In the genomic region with DNA sequence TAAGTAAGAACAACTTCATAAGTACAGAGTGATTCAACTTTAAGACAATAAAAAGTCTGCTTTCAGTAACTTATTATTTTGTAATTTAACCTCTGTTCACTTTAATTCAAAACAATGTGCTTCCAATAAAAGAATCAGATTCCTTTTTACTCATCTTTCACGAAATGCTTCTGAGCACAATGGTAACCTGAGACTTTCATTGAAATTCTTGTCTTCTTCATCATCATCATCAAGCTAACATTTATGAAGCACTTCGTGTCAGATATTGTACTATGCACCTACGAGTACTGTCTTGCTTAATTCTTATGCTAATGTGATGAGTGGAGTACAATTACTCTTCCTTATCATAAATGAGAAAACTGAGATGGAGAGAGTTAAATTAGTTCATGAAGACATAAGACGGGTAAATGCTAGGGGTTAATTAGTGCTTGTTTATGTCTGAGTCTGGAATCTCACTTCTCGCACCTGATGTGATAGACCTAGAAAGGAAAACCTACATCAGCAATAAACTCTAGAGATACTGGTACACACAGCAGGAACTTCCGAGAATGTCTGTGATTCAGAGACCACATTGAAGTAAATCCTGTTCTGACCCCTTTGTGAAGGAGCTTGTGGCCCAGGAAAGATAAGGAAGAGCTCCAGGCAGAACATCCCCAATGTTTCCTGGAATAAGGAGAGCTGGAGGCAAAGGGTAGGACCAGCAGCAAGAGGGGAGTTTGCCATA, we compare ENCODE assay signal across 1 cellular context.
TF ChIP-seq lines count a peak whose summit lies in the region.

No MANE protein-coding gene starts in this region.

TF ChIP-seq in GM23338, 12 proteins besides CTCF, POLR2A, EP300 and RAD21 (continued from another document):
- TF ChIP-seq, protein P1, sequence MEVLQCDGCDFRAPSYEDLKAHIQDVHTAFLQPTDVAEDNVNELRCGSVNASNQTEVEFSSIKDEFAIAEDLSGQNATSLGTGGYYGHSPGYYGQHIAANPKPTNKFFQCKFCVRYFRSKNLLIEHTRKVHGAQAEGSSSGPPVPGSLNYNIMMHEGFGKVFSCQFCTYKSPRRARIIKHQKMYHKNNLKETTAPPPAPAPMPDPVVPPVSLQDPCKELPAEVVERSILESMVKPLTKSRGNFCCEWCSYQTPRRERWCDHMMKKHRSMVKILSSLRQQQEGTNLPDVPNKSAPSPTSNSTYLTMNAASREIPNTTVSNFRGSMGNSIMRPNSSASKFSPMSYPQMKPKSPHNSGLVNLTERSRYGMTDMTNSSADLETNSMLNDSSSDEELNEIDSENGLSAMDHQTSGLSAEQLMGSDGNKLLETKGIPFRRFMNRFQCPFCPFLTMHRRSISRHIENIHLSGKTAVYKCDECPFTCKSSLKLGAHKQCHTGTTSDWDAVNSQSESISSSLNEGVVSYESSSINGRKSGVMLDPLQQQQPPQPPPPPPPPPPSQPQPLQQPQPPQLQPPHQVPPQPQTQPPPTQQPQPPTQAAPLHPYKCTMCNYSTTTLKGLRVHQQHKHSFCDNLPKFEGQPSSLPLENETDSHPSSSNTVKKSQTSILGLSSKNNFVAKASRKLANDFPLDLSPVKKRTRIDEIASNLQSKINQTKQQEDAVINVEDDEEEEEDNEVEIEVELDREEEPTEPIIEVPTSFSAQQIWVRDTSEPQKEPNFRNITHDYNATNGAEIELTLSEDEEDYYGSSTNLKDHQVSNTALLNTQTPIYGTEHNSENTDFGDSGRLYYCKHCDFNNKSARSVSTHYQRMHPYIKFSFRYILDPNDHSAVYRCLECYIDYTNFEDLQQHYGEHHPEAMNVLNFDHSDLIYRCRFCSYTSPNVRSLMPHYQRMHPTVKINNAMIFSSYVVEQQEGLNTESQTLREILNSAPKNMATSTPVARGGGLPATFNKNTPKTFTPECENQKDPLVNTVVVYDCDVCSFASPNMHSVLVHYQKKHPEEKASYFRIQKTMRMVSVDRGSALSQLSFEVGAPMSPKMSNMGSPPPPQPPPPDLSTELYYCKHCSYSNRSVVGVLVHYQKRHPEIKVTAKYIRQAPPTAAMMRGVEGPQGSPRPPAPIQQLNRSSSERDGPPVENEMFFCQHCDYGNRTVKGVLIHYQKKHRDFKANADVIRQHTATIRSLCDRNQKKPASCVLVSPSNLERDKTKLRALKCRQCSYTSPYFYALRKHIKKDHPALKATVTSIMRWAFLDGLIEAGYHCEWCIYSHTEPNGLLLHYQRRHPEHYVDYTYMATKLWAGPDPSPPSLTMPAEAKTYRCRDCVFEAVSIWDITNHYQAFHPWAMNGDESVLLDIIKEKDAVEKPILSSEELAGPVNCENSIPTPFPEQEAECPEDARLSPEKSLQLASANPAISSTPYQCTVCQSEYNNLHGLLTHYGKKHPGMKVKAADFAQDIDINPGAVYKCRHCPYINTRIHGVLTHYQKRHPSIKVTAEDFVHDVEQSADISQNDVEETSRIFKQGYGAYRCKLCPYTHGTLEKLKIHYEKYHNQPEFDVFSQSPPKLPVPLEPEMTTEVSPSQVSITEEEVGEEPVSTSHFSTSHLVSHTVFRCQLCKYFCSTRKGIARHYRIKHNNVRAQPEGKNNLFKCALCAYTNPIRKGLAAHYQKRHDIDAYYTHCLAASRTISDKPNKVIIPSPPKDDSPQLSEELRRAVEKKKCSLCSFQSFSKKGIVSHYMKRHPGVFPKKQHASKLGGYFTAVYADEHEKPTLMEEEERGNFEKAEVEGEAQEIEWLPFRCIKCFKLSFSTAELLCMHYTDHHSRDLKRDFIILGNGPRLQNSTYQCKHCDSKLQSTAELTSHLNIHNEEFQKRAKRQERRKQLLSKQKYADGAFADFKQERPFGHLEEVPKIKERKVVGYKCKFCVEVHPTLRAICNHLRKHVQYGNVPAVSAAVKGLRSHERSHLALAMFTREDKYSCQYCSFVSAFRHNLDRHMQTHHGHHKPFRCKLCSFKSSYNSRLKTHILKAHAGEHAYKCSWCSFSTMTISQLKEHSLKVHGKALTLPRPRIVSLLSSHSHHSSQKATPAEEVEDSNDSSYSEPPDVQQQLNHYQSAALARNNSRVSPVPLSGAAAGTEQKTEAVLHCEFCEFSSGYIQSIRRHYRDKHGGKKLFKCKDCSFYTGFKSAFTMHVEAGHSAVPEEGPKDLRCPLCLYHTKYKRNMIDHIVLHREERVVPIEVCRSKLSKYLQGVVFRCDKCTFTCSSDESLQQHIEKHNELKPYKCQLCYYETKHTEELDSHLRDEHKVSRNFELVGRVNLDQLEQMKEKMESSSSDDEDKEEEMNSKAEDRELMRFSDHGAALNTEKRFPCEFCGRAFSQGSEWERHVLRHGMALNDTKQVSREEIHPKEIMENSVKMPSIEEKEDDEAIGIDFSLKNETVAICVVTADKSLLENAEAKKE (CRISPR knock-in tag; IDR thresholded peaks at IDR 0.05): no peak
- TF ChIP-seq POLR2AphosphoS5 (IDR thresholded peaks at IDR 0.05; ENCODE audit: low read depth) (no peak), CREB1 (CRISPR knock-in tag; IDR thresholded peaks at IDR 0.05; ENCODE audit: low read depth) (no peak)
